ENCODE assay signal across 1 cellular context in the genomic region with DNA sequence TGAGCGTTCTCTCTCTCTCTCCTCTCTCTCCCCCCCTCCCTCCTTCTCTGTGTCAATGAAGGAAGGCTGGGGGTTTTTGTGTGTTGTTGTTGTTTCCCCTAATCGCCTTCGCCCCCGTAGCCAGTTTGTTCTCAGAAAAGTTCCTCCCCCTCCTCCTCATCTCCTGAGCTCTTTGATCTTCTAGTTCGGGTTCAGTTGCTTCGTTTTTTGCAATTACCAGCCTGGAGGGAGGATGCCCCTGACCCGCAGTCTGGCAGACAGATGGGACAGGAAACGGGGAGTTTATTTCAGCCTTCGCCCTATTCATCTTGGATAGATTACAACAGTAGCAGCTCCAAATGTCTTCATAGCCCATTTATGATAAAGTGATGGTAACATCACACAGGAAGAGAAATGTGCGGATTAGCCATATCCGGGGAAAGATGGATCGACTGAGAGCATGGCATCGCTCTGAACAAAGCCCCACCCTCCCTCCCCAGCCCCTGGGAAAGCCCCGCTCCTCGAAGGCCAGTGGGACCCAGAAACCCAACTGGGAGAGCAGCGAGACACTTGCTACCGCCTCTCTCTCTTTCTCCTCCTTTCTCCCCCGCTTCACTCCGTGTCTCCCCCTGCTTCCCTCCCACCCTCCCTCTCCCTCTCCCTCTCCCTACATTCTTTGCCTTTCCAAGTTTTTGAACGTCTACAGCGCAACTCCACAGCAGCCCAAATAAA.
TF ChIP-seq lines count a peak whose summit lies in the region.

No MANE protein-coding gene starts in this region.

TF ChIP-seq in A549, 52 proteins besides CTCF, POLR2A, EP300 and RAD21 (continued from another document):
- TF ChIP-seq, protein P1, sequence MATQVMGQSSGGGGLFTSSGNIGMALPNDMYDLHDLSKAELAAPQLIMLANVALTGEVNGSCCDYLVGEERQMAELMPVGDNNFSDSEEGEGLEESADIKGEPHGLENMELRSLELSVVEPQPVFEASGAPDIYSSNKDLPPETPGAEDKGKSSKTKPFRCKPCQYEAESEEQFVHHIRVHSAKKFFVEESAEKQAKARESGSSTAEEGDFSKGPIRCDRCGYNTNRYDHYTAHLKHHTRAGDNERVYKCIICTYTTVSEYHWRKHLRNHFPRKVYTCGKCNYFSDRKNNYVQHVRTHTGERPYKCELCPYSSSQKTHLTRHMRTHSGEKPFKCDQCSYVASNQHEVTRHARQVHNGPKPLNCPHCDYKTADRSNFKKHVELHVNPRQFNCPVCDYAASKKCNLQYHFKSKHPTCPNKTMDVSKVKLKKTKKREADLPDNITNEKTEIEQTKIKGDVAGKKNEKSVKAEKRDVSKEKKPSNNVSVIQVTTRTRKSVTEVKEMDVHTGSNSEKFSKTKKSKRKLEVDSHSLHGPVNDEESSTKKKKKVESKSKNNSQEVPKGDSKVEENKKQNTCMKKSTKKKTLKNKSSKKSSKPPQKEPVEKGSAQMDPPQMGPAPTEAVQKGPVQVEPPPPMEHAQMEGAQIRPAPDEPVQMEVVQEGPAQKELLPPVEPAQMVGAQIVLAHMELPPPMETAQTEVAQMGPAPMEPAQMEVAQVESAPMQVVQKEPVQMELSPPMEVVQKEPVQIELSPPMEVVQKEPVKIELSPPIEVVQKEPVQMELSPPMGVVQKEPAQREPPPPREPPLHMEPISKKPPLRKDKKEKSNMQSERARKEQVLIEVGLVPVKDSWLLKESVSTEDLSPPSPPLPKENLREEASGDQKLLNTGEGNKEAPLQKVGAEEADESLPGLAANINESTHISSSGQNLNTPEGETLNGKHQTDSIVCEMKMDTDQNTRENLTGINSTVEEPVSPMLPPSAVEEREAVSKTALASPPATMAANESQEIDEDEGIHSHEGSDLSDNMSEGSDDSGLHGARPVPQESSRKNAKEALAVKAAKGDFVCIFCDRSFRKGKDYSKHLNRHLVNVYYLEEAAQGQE (IDR thresholded peaks at IDR 0.05): no peak
- no peak for TF ChIP-seq JUNB (IDR thresholded peaks at IDR 0.05)
- TF ChIP-seq, protein P2, sequence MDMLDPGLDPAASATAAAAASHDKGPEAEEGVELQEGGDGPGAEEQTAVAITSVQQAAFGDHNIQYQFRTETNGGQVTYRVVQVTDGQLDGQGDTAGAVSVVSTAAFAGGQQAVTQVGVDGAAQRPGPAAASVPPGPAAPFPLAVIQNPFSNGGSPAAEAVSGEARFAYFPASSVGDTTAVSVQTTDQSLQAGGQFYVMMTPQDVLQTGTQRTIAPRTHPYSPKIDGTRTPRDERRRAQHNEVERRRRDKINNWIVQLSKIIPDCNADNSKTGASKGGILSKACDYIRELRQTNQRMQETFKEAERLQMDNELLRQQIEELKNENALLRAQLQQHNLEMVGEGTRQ (IDR thresholded peaks at IDR 0.05): no peak
- no peak for TF ChIP-seq CHD2 (IDR thresholded peaks at IDR 0.05; ENCODE audit: low read length, partially characterized antibody)
- no peak for TF ChIP-seq HOXA7 (CRISPR knock-in tag; IDR thresholded peaks at IDR 0.05)
- TF ChIP-seq, protein P3, sequence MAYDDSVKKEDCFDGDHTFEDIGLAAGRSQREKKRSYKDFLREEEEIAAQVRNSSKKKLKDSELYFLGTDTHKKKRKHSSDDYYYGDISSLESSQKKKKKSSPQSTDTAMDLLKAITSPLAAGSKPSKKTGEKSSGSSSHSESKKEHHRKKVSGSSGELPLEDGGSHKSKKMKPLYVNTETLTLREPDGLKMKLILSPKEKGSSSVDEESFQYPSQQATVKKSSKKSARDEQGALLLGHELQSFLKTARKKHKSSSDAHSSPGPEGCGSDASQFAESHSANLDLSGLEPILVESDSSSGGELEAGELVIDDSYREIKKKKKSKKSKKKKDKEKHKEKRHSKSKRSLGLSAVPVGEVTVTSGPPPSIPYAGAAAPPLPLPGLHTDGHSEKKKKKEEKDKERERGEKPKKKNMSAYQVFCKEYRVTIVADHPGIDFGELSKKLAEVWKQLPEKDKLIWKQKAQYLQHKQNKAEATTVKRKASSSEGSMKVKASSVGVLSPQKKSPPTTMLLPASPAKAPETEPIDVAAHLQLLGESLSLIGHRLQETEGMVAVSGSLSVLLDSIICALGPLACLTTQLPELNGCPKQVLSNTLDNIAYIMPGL (CRISPR knock-in tag; IDR thresholded peaks at IDR 0.05; ENCODE audit: borderline replicate concordance): no peak
- TF ChIP-seq FOXS1 (CRISPR knock-in tag; IDR thresholded peaks at IDR 0.05): no peak
